In the genomic region with DNA sequence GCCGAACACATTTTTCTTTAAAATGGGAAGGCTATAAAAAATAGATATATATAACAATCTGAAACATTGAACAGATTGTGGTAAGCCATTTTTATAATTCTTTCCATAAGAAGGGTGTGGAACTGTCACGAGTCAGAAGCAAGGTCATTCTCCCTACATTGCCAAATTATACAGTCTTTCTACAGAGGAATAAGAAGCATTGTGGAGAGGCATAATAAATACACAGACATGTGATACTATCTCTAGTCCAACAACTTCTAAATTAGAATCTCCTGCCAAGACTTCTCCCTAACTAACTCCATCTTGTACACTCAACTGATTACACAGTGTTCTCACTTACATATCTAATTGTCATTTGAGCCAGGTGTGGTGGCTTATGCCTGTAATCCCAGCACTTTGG, we compare ENCODE assay signal across 22 cellular contexts.
"Had no signal": no experiment of that assay in that cellular context is flagged by ENCODE, and none has a peak within 500 bp of the region (broad histone marks: within the 10 kb centered on the region; RNA-seq: fewer than 3 reads in every experiment).

No MANE protein-coding gene starts in this region.

- H3K4me3 ChIP-seq: breast epithelium, MG63, Peyer's patch had no signal

- H3K9me3 ChIP-seq: Peyer's patch had no signal

- ATAC-seq: activated CD4-positive, CD25-positive, alpha-beta regulatory T cell treated with anti-CD3 and anti-CD28 coated beads, Interleukin-2, amount 50 U/mL, for 24 hours; activated CD8-positive, alpha-beta T cell treated with anti-CD3 and anti-CD28 coated beads for 36 hours; activated T-cell treated with anti-CD3 and anti-CD28 coated beads, Interleukin-2, amount 50 U/mL, for 72 hours had no signal

- H3K4me1 ChIP-seq: breast epithelium, Peyer's patch had no signal

- H3K36me3 ChIP-seq: breast epithelium, MG63, Peyer's patch had no signal

- H3K27ac ChIP-seq: breast epithelium, Peyer's patch, RWPE1 had no signal

- DNase-seq: activated CD4-positive, alpha-beta T cell treated with anti-CD3 and anti-CD28 coated beads for 4 hours; activated CD8-positive, alpha-beta memory T cell treated with anti-CD3 and anti-CD28 coated beads, Interleukin-2, amount 50 U/mL, for 4 hours; activated CD8-positive, alpha-beta T cell treated with anti-CD3 and anti-CD28 coated beads for 36 hours; activated naive CD4-positive, alpha-beta T cell treated with anti-CD3 and anti-CD28 coated beads, Interleukin-2, amount 50 U/mL, for 16 hours; activated naive CD8-positive, alpha-beta T cell treated with anti-CD3 and anti-CD28 coated beads, Interleukin-2, amount 10 ng/mL, durations not matched to agents 7 days and 5 days; activated T-cell treated with anti-CD3 and anti-CD28 coated beads, Interleukin-2, amount 50 U/mL, for 72 hours; aorta; caudate nucleus; MG63; NCI-H1105; NCI-H1436; NCI-H1694 treated with DMSO at 0.1 percent for 48 hours; NCI-H2029 treated with DMSO at 0.1 percent for 48 hours; NCI-H446 treated with DMSO at 0.1 percent for 48 hours; NCI-H524 treated with DMSO at 0.1 percent for 48 hours; NCI-H748 treated with DMSO at 0.1 percent for 48 hours; OCI-M1; Peyer's patch; SHP77 had no signal

- H3K27me3 ChIP-seq: breast epithelium, MG63, Peyer's patch had no signal
